Comparison of ENCODE assay signal across 29 cellular contexts in genomic region chr10:4319870-4320367, GRCh38.
"Had no signal": no experiment of that assay in that cellular context is flagged by ENCODE, and none has a peak within 500 bp of the region (broad histone marks: within the 10 kb centered on the region; RNA-seq: fewer than 3 reads in every experiment).

No MANE protein-coding gene starts in this region.

- H3K27ac ChIP-seq: adrenal gland, body of pancreas, epithelial cell of prostate, esophagus squamous epithelium had no signal

- DNase-seq: activated CD4-positive, alpha-beta memory T cell treated with anti-CD3 and anti-CD28 coated beads for 36 hours; activated CD4-positive, alpha-beta T cell treated with anti-CD3 and anti-CD28 coated beads for 36 hours; activated CD4-positive, alpha-beta T cell treated with anti-CD3 and anti-CD28 coated beads, Interleukin-2, amount 10 ng/mL, durations not matched to agents 24 days and 14 days; activated CD4-positive, CD25-positive, alpha-beta regulatory T cell; activated CD4-positive, CD25-positive, alpha-beta regulatory T cell treated with anti-CD3 and anti-CD28 coated beads, Interleukin-2, amount 50 U/mL, for 72 hours; activated CD8-positive, alpha-beta memory T cell treated with anti-CD3 and anti-CD28 coated beads, Interleukin-2, amount 10 ng/mL, durations not matched to agents 7 days and 5 days; activated CD8-positive, alpha-beta memory T cell treated with anti-CD3 and anti-CD28 coated beads, Interleukin-2, amount 50 U/mL, for 4 hours; activated CD8-positive, alpha-beta T cell treated with anti-CD3 and anti-CD28 coated beads, Interleukin-2, amount 10 ng/mL, durations not matched to agents 7 days and 5 days; activated gamma-delta T cell; activated naive CD4-positive, alpha-beta T cell; activated naive CD8-positive, alpha-beta T cell treated with anti-CD3 and anti-CD28 coated beads for 36 hours; activated naive CD8-positive, alpha-beta T cell treated with anti-CD3 and anti-CD28 coated beads, Interleukin-2, amount 50 U/mL, for 24 hours; activated T-cell treated with anti-CD3 and anti-CD28 coated beads, Interleukin-2, amount 50 U/mL, for 1 hour; activated T-cell treated with anti-CD3 and anti-CD28 coated beads, Interleukin-2, amount 50 U/mL, for 72 hours; adrenal gland; amygdala; aorta; body of pancreas; caudate nucleus; cortex of kidney; dermis blood vessel endothelial cell; effector CD4-positive, alpha-beta T cell; effector memory CD8-positive, alpha-beta T cell; esophagus squamous epithelium; foreskin fibroblast; head of caudate nucleus; T-helper 1 cell; T-helper 17 cell had no signal

- H3K9me3 ChIP-seq: adrenal gland, body of pancreas, esophagus squamous epithelium had no signal

- H3K4me3 ChIP-seq: adrenal gland, body of pancreas, esophagus squamous epithelium had no signal

- H3K36me3 ChIP-seq: adrenal gland, esophagus squamous epithelium had no signal

- ATAC-seq: activated CD4-positive, alpha-beta T cell treated with anti-CD3 and anti-CD28 coated beads for 36 hours; activated CD8-positive, alpha-beta memory T cell treated with anti-CD3 and anti-CD28 coated beads, Interleukin-2, amount 10 ng/mL, durations not matched to agents 7 days and 5 days; activated CD8-positive, alpha-beta T cell treated with anti-CD3 and anti-CD28 coated beads, Interleukin-2, amount 10 ng/mL, durations not matched to agents 7 days and 5 days; activated naive CD8-positive, alpha-beta T cell treated with anti-CD3 and anti-CD28 coated beads, Interleukin-2, amount 50 U/mL, for 24 hours; activated T-cell treated with anti-CD3 and anti-CD28 coated beads, Interleukin-2, amount 50 U/mL, for 72 hours; body of pancreas; effector memory CD8-positive, alpha-beta T cell; T-helper 17 cell had no signal

- H3K4me1 ChIP-seq: adrenal gland, body of pancreas had no signal

- H3K27me3 ChIP-seq: adrenal gland, body of pancreas, esophagus squamous epithelium had no signal
